Comparison of ENCODE assay signal across 12 cellular contexts in genomic region chr1:54289061-54289938, GRCh38.
A peak's percentile ranks its signal among the peaks of the same experiment; 100 is the strongest.
DNase-seq lines count a peak whose midpoint lies in the region; ATAC-seq, FAIRE-seq and TF ChIP-seq lines count a peak whose summit lies in the region.
"Had no signal": no experiment of that assay in that cellular context is flagged by ENCODE, and none has a peak within 500 bp of the region (broad histone marks: within the 10 kb centered on the region; RNA-seq: fewer than 3 reads in every experiment).

No MANE protein-coding gene starts in this region.

- H3K36me3 ChIP-seq in vagina: no peaks in the 10 kb centered on the region
- H3K36me3 ChIP-seq in pancreas: no peaks in the 10 kb centered on the region

- no peak for TF ChIP-seq POLR2A in vagina (IDR thresholded peaks at IDR 0.05)

- H3K4me3 ChIP-seq in vagina: no peak overlapping the region
- H3K4me3 ChIP-seq in pancreas: no peak overlapping the region

- no peak for ATAC-seq in stimulated activated naive CD8-positive, alpha-beta T cell treated with anti-CD3 and anti-CD28 coated beads, Interleukin-15, Interleukin-2, amounts not matched to agents 100 U/mL and 50 U/mL, for 24 hours
- no peak for ATAC-seq in activated naive CD8-positive, alpha-beta T cell treated with anti-CD3 and anti-CD28 coated beads, Interleukin-2, amount 50 U/mL, for 24 hours
- ATAC-seq in natural killer cell treated with Interleukin-12 subunit alpha and Interleukin-12 subunit beta and Interleukin-15 and Interleukin-18, amount 100 ng/mL, for 72 hours: no peak
- ATAC-seq in pancreas: no peak
- ATAC-seq: left ventricle myocardium superior had no signal

- DNase-seq in stimulated activated naive CD8-positive, alpha-beta T cell treated with anti-CD3 and anti-CD28 coated beads, Interleukin-15, Interleukin-2, amounts not matched to agents 100 U/mL and 50 U/mL, for 24 hours: no peak
- DNase-seq in activated naive CD8-positive, alpha-beta T cell treated with anti-CD3 and anti-CD28 coated beads, Interleukin-2, amount 50 U/mL, for 24 hours: no peak
- DNase-seq in natural killer cell treated with Interleukin-12 subunit alpha and Interleukin-12 subunit beta and Interleukin-15 and Interleukin-18, amount 100 ng/mL, for 72 hours (ENCODE audit: low spot score): no peak
- DNase-seq in vagina (ENCODE audit: extremely low spot score in 2 of 2) (no peak), GF-D8 (lab: John Stamatoyannopoulos, UW) (no peak), pancreas (no peak)
- no peak for DNase-seq in activated effector memory CD4-positive, alpha-beta T cell treated with Interleukin-2 at 50 U/mL for 16 hours
- DNase-seq: left ventricle myocardium superior, NCI-H1930, T1000 had no signal

- no peaks in the 10 kb centered on the region for H3K27me3 Mint-ChIP-seq in stimulated activated naive CD8-positive, alpha-beta T cell treated with anti-CD3 and anti-CD28 coated beads, Interleukin-15, Interleukin-2, amounts not matched to agents 100 ng/mL and 50 ng/mL, for 24 hours
- no peaks in the 10 kb centered on the region for H3K27me3 Mint-ChIP-seq in activated naive CD8-positive, alpha-beta T cell treated with anti-CD3 and anti-CD28 coated beads, Interleukin-2, amount 50 U/mL, for 24 hours
- no peaks in the 10 kb centered on the region for H3K27me3 Mint-ChIP-seq in natural killer cell treated with Interleukin-12 subunit alpha and Interleukin-12 subunit beta and Interleukin-15 and Interleukin-18, amount 100 ng/mL, for 72 hours

- H3K27ac ChIP-seq in vagina (peak overlapping the region; percentile 83), pancreas (no peak overlapping the region)

- peak overlapping the region; percentile 9 for H3K4me3 Mint-ChIP-seq in stimulated activated naive CD8-positive, alpha-beta T cell treated with anti-CD3 and anti-CD28 coated beads, Interleukin-15, Interleukin-2, amounts not matched to agents 100 ng/mL and 50 ng/mL, for 24 hours
- no peak overlapping the region for H3K4me3 Mint-ChIP-seq in activated naive CD8-positive, alpha-beta T cell treated with anti-CD3 and anti-CD28 coated beads, Interleukin-2, amount 50 U/mL, for 24 hours
- H3K4me3 Mint-ChIP-seq in natural killer cell treated with Interleukin-12 subunit alpha and Interleukin-12 subunit beta and Interleukin-15 and Interleukin-18, amount 100 ng/mL, for 72 hours: peak overlapping the region; percentile 40

- no peak for TF ChIP-seq CTCF in vagina (IDR thresholded peaks at IDR 0.05)
- TF ChIP-seq CTCF in pancreas (IDR thresholded peaks at IDR 0.05): no peak

- FAIRE-seq in pancreas (lab: Jason Lieb, UNC): no peak
- FAIRE-seq: H1 had no signal

- H3K9me3 Mint-ChIP-seq in stimulated activated naive CD8-positive, alpha-beta T cell treated with anti-CD3 and anti-CD28 coated beads, Interleukin-15, Interleukin-2, amounts not matched to agents 100 ng/mL and 50 ng/mL, for 24 hours: no peaks in the 10 kb centered on the region
- no peaks in the 10 kb centered on the region for H3K9me3 Mint-ChIP-seq in activated naive CD8-positive, alpha-beta T cell treated with anti-CD3 and anti-CD28 coated beads, Interleukin-2, amount 50 U/mL, for 24 hours
- H3K9me3 Mint-ChIP-seq in natural killer cell treated with Interleukin-12 subunit alpha and Interleukin-12 subunit beta and Interleukin-15 and Interleukin-18, amount 100 ng/mL, for 72 hours: no peaks in the 10 kb centered on the region

- no peaks in the 10 kb centered on the region for H3K36me3 Mint-ChIP-seq in stimulated activated naive CD8-positive, alpha-beta T cell treated with anti-CD3 and anti-CD28 coated beads, Interleukin-15, Interleukin-2, amounts not matched to agents 100 ng/mL and 50 ng/mL, for 24 hours (ENCODE audit: low read depth)
- peaks cover 3% of the 10 kb centered on the region for H3K36me3 Mint-ChIP-seq in activated naive CD8-positive, alpha-beta T cell treated with anti-CD3 and anti-CD28 coated beads, Interleukin-2, amount 50 U/mL, for 24 hours (ENCODE audit: low read depth)
- no peaks in the 10 kb centered on the region for H3K36me3 Mint-ChIP-seq in natural killer cell treated with Interleukin-12 subunit alpha and Interleukin-12 subunit beta and Interleukin-15 and Interleukin-18, amount 100 ng/mL, for 72 hours

- intact Hi-C loops in vagina (cut with DNase I): no loop called here
- intact Hi-C loops in pancreas (cut with DNase I): loop anchor here in 1 of 3 donors (10.0 kb wide), 1 partner anchor 106 kb away; no protein-coding TSS in a partner anchor

- WGBS in pancreas, 2 donors: 83 to 86% methylated on average over 13 of the region's 13 CpGs

- H3K4me1 Mint-ChIP-seq in stimulated activated naive CD8-positive, alpha-beta T cell treated with anti-CD3 and anti-CD28 coated beads, Interleukin-15, Interleukin-2, amounts not matched to agents 100 ng/mL and 50 ng/mL, for 24 hours (ENCODE audit: low read depth): peaks cover 85% of the 10 kb centered on the region
- H3K4me1 Mint-ChIP-seq in activated naive CD8-positive, alpha-beta T cell treated with anti-CD3 and anti-CD28 coated beads, Interleukin-2, amount 50 U/mL, for 24 hours: peaks cover 81% of the 10 kb centered on the region
- peaks cover 79 to 84% of the 10 kb centered on the region in 2 donors for H3K4me1 Mint-ChIP-seq in natural killer cell treated with Interleukin-12 subunit alpha and Interleukin-12 subunit beta and Interleukin-15 and Interleukin-18, amount 100 ng/mL, for 72 hours (ENCODE audit: low read depth in 2 of 2)

- H3K4me1 ChIP-seq in vagina (peaks cover 84% of the 10 kb centered on the region), pancreas (peaks cover 0 to 33% (median 24%) of the 10 kb centered on the region in 3 donors)

- peak overlapping the region; percentile 57 for H3K27ac Mint-ChIP-seq in stimulated activated naive CD8-positive, alpha-beta T cell treated with anti-CD3 and anti-CD28 coated beads, Interleukin-15, Interleukin-2, amounts not matched to agents 100 ng/mL and 50 ng/mL, for 24 hours
- H3K27ac Mint-ChIP-seq in activated naive CD8-positive, alpha-beta T cell treated with anti-CD3 and anti-CD28 coated beads, Interleukin-2, amount 50 U/mL, for 24 hours: peak overlapping the region; percentile 43
- H3K27ac Mint-ChIP-seq in natural killer cell treated with Interleukin-12 subunit alpha and Interleukin-12 subunit beta and Interleukin-15 and Interleukin-18, amount 100 ng/mL, for 72 hours: peak overlapping the region; percentile 33 to 74

- H3K27me3 ChIP-seq in vagina (no peaks in the 10 kb centered on the region), pancreas (no peaks in the 10 kb centered on the region)

- H3K9me3 ChIP-seq in vagina (no peaks in the 10 kb centered on the region), pancreas (no peaks in the 10 kb centered on the region)
